8 cellular contexts compared by ENCODE assay signal in the genomic region with DNA sequence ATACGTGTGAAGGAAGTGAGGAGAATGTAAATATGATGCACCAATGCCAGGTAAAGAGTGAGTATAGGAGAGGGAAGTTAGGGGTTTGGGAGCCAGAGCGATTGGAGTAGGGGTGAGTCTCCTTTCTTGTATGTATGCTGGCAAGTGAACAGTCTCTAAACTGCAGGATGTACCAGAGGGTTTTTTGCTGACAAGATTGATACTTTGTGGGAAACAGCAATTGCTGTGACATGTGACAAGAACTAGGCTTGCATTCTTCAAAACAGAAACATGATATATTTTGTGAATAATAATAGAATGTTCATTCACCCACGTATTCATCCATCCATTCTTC. TPM values are rescaled to one million over a fixed set of nuclear protein-coding genes. Genes with fewer than 3 reads are reported as not detected.
DNase-seq lines count a peak whose midpoint lies in the region; ATAC-seq and TF ChIP-seq lines count a peak whose summit lies in the region.

No MANE protein-coding gene starts in this region.

- no peaks in the 10 kb centered on the region for H3K36me3 ChIP-seq in DOHH2 (ENCODE audit: control insufficient read depth, low read length)
- H3K36me3 ChIP-seq in body of pancreas (replicated peaks in 1 of 2; ENCODE audit: insufficient read depth in 1 of 2, low read depth in 2 of 2): no peaks in the 10 kb centered on the region

- H3K9me2 ChIP-seq in DOHH2 (replicated peaks; ENCODE audit: control insufficient read depth, low read length): no peaks in the 10 kb centered on the region

- no peaks in the 10 kb centered on the region for H3K9me3 ChIP-seq in DOHH2 (ENCODE audit: control insufficient read depth, insufficient read depth, low read length)
- no peaks in the 10 kb centered on the region for H3K9me3 ChIP-seq in body of pancreas

- TF ChIP-seq CTCF in DOHH2 (IDR thresholded peaks at IDR 0.05; ENCODE audit: low read depth, low read length, poor library complexity, severe bottlenecking) (no peak), body of pancreas (IDR thresholded peaks at IDR 0.05) (no peak)

- ATAC-seq in GM21423 (IDR thresholded peaks at IDR 0.05; ENCODE audit: unreplicated experiment) (peak; percentile 37), body of pancreas (peak; percentile 19)

- H3K4me2 ChIP-seq in DOHH2 (ENCODE audit: low read length): peak overlapping the region; percentile 80

- no peaks in the 10 kb centered on the region for H4K20me1 ChIP-seq in DOHH2 (ENCODE audit: control insufficient read depth, insufficient read depth, low read depth, low read length)

- H3K79me2 ChIP-seq in DOHH2 (ENCODE audit: control insufficient read depth, low read length): peaks cover 19% of the 10 kb centered on the region; the same call in 1 of the 2 replicates

- H3K4me1 ChIP-seq in DOHH2 (ENCODE audit: control insufficient read depth, low read length): peaks cover 11% of the 10 kb centered on the region
- H3K4me1 ChIP-seq in body of pancreas: peaks cover 10% of the 10 kb centered on the region

- peak overlapping the region; percentile 44 for H3K27ac ChIP-seq in DOHH2 (ENCODE audit: low read depth, low read length)
- peak overlapping the region in 3 of 4 donors; percentile 62 to 73 (median 71) for H3K27ac ChIP-seq in body of pancreas
- H3K27ac ChIP-seq in layer of hippocampus (ENCODE audit: low read depth, low read length): peak overlapping the region; percentile 76
- peak overlapping the region; percentile 89 for H3K27ac ChIP-seq in temporal lobe (ENCODE audit: low read depth, low read length)

- H3F3A ChIP-seq in DOHH2 (ENCODE audit: control insufficient read depth, insufficient read depth): 0 out of 2 replicates have a peak, but pooled peaks cover 2% of the 10 kb centered on the region

- H3K4me3 ChIP-seq in DOHH2 (ENCODE audit: low read length) (peak overlapping the region; percentile 86), body of pancreas (peak overlapping the region; percentile 19 to 62)
- H3K4me3 ChIP-seq in Jurkat, Clone E6-1 (ENCODE audit: low read length): peak overlapping the region; percentile 69

- peak; percentile 11 for DNase-seq in Jurkat, Clone E6-1 (ENCODE audit: low read depth, low spot score)
- DNase-seq in body of pancreas (no peak), kidney glomerular epithelial cell (lab: John Stamatoyannopoulos, UW) (no peak)
- DNase-seq in effector CD4-positive, alpha-beta T cell: no peak

- intact Hi-C loops in body of pancreas (cut with DNase I): no loop called here

- TF ChIP-seq POLR2A in body of pancreas (IDR thresholded peaks at IDR 0.05): no peak

- 0 to 3% methylated on average over 2 to 3 of the region's 3 CpGs for WGBS in body of pancreas, 2 donors

- H3K27me3 ChIP-seq in DOHH2 (ENCODE audit: control insufficient read depth, low read length): no peaks in the 10 kb centered on the region
- no peaks in the 10 kb centered on the region for H3K27me3 ChIP-seq in body of pancreas
- no peaks in the 10 kb centered on the region for H3K27me3 ChIP-seq in layer of hippocampus (ENCODE audit: control insufficient read depth, insufficient read depth, low read length)

RNA-seq across cellular contexts. Expression of a gene that starts 0.7 kb away (rescaled TPM):
- polyA plus RNA-seq in Jurkat, Clone E6-1 (2012; ENCODE audit: insufficient read depth, insufficient read length): 3.0 TPM
- total RNA-seq in body of pancreas (1 to 10 TPM; 3.0 to 8.3 TPM), temporal lobe (12.0 TPM)
